32 cellular contexts compared by ENCODE assay signal in genomic region chr4:71162386-71162785, GRCh38.
"Had no signal": no experiment of that assay in that cellular context is flagged by ENCODE, and none has a peak within 500 bp of the region (broad histone marks: within the 10 kb centered on the region; RNA-seq: fewer than 3 reads in every experiment).

No MANE protein-coding gene starts in this region.

- DNase-seq: activated CD4-positive, alpha-beta memory T cell treated with anti-CD3 and anti-CD28 coated beads for 36 hours; activated CD4-positive, alpha-beta T cell treated with anti-CD3 and anti-CD28 coated beads for 36 hours; activated CD4-positive, alpha-beta T cell treated with anti-CD3 and anti-CD28 coated beads, Interleukin-2, amount 10 ng/mL, durations not matched to agents 24 days and 14 days; activated CD4-positive, CD25-positive, alpha-beta regulatory T cell; activated CD4-positive, CD25-positive, alpha-beta regulatory T cell treated with anti-CD3 and anti-CD28 coated beads, Interleukin-2, amount 50 U/mL, for 72 hours; activated CD8-positive, alpha-beta memory T cell treated with anti-CD3 and anti-CD28 coated beads, Interleukin-2, amount 10 ng/mL, durations not matched to agents 7 days and 5 days; activated CD8-positive, alpha-beta memory T cell treated with anti-CD3 and anti-CD28 coated beads, Interleukin-2, amount 50 U/mL, for 4 hours; activated CD8-positive, alpha-beta T cell treated with anti-CD3 and anti-CD28 coated beads, Interleukin-2, amount 10 ng/mL, durations not matched to agents 7 days and 5 days; activated effector memory CD4-positive, alpha-beta T cell treated with anti-CD3 and anti-CD28 coated beads, Interleukin-2, amount 50 U/mL, for 16 hours; activated naive CD4-positive, alpha-beta T cell treated with anti-CD3 and anti-CD28 coated beads for 36 hours; activated naive CD8-positive, alpha-beta T cell treated with anti-CD3 and anti-CD28 coated beads for 36 hours; activated naive CD8-positive, alpha-beta T cell treated with anti-CD3 and anti-CD28 coated beads, Interleukin-2, amount 50 U/mL, for 24 hours; activated T-cell treated with anti-CD3 and anti-CD28 coated beads, Interleukin-2, amount 50 U/mL, for 1 hour; activated T-cell treated with anti-CD3 and anti-CD28 coated beads, Interleukin-2, amount 50 U/mL, for 48 hours; adrenal gland; amygdala; aorta; body of pancreas; caudate nucleus; colonic mucosa; effector memory CD4-positive, alpha-beta T cell; erythroblast; foreskin keratinocyte; T-helper 1 cell; T-helper 17 cell; T1000 had no signal

- H3K27ac ChIP-seq: adrenal gland, body of pancreas, colonic mucosa, esophagus muscularis mucosa, foreskin keratinocyte, gastroesophageal sphincter had no signal

- H3K4me3 ChIP-seq: adrenal gland, body of pancreas, colonic mucosa, esophagus muscularis mucosa, gastroesophageal sphincter had no signal

- H3K9me3 ChIP-seq: adrenal gland, body of pancreas, colonic mucosa, esophagus muscularis mucosa, gastroesophageal sphincter had no signal

- H3K27ac Mint-ChIP-seq: activated CD4-positive, alpha-beta memory T cell treated with anti-CD3 and anti-CD28 coated beads for 36 hours; activated CD4-positive, alpha-beta T cell treated with anti-CD3 and anti-CD28 coated beads for 36 hours; activated CD4-positive, alpha-beta T cell treated with anti-CD3 and anti-CD28 coated beads, Interleukin-2, amount 10 ng/mL, durations not matched to agents 24 days and 14 days; activated CD8-positive, alpha-beta memory T cell treated with anti-CD3 and anti-CD28 coated beads, Interleukin-2, amount 10 ng/mL, durations not matched to agents 7 days and 5 days; activated CD8-positive, alpha-beta T cell treated with anti-CD3 and anti-CD28 coated beads, Interleukin-2, amount 10 ng/mL, durations not matched to agents 7 days and 5 days; activated naive CD4-positive, alpha-beta T cell treated with anti-CD3 and anti-CD28 coated beads for 36 hours; activated naive CD4-positive, alpha-beta T cell treated with anti-CD3 and anti-CD28 coated beads, Interleukin-2, amount 50 U/mL, for 24 hours; activated naive CD8-positive, alpha-beta T cell treated with anti-CD3 and anti-CD28 coated beads for 36 hours; activated naive CD8-positive, alpha-beta T cell treated with anti-CD3 and anti-CD28 coated beads, Interleukin-2, amount 50 U/mL, for 24 hours; activated T-helper 1 cell treated with anti-CD3 and anti-CD28 coated beads, Interleukin-12 subunit alpha, Interleukin-12 subunit beta, Interleukin-2, Interleukin-4 antibody, amounts not matched to agents 30 ng/mL and 10 ng/mL and 1 ng/mL, durations not matched to agents 14 hours and 24 hours and 36 hours; activated T-helper 2 cell treated with anti-CD3 and anti-CD28 coated beads, Interferon-gamma antibody, Interleukin-2, Interleukin-4, amounts not matched to agents 10 μg/mL and 5 μg/mL and 100 μg/mL, durations not matched to agents 14 hours and 24 hours and 36 hours; T-helper 17 cell; T-helper 2 cell treated with Interferon-gamma antibody and Interleukin-4, amounts not matched to agents 5 μg/mL and 100 μg/mL, for 36 hours had no signal

- H3K36me3 Mint-ChIP-seq: activated CD4-positive, alpha-beta memory T cell treated with anti-CD3 and anti-CD28 coated beads for 36 hours; activated CD8-positive, alpha-beta memory T cell treated with anti-CD3 and anti-CD28 coated beads, Interleukin-2, amount 10 ng/mL, durations not matched to agents 7 days and 5 days; activated naive CD4-positive, alpha-beta T cell treated with anti-CD3 and anti-CD28 coated beads, Interleukin-2, amount 50 U/mL, for 24 hours; activated naive CD8-positive, alpha-beta T cell treated with anti-CD3 and anti-CD28 coated beads for 36 hours had no signal

- ATAC-seq: activated CD4-positive, alpha-beta T cell treated with anti-CD3 and anti-CD28 coated beads for 36 hours; activated CD8-positive, alpha-beta memory T cell treated with anti-CD3 and anti-CD28 coated beads, Interleukin-2, amount 10 ng/mL, durations not matched to agents 7 days and 5 days; activated CD8-positive, alpha-beta T cell treated with anti-CD3 and anti-CD28 coated beads, Interleukin-2, amount 10 ng/mL, durations not matched to agents 7 days and 5 days; activated naive CD8-positive, alpha-beta T cell treated with anti-CD3 and anti-CD28 coated beads, Interleukin-2, amount 50 U/mL, for 24 hours; body of pancreas; foreskin keratinocyte; gastroesophageal sphincter; T-helper 17 cell had no signal

- H3K4me1 Mint-ChIP-seq: activated CD4-positive, alpha-beta T cell treated with anti-CD3 and anti-CD28 coated beads for 36 hours; activated CD4-positive, alpha-beta T cell treated with anti-CD3 and anti-CD28 coated beads, Interleukin-2, amount 10 ng/mL, durations not matched to agents 24 days and 14 days; activated CD8-positive, alpha-beta memory T cell treated with anti-CD3 and anti-CD28 coated beads, Interleukin-2, amount 10 ng/mL, durations not matched to agents 7 days and 5 days; activated naive CD4-positive, alpha-beta T cell treated with anti-CD3 and anti-CD28 coated beads, Interleukin-2, amount 50 U/mL, for 24 hours; activated naive CD8-positive, alpha-beta T cell treated with anti-CD3 and anti-CD28 coated beads for 36 hours; activated naive CD8-positive, alpha-beta T cell treated with anti-CD3 and anti-CD28 coated beads, Interleukin-2, amount 50 U/mL, for 24 hours; T-helper 17 cell had no signal

- H3K9me3 Mint-ChIP-seq: activated CD4-positive, alpha-beta memory T cell treated with anti-CD3 and anti-CD28 coated beads for 36 hours; activated CD4-positive, alpha-beta T cell treated with anti-CD3 and anti-CD28 coated beads, Interleukin-2, amount 10 ng/mL, durations not matched to agents 24 days and 14 days; activated naive CD4-positive, alpha-beta T cell treated with anti-CD3 and anti-CD28 coated beads for 36 hours; activated naive CD4-positive, alpha-beta T cell treated with anti-CD3 and anti-CD28 coated beads, Interleukin-2, amount 50 U/mL, for 24 hours; activated naive CD8-positive, alpha-beta T cell treated with anti-CD3 and anti-CD28 coated beads for 36 hours; activated naive CD8-positive, alpha-beta T cell treated with anti-CD3 and anti-CD28 coated beads, Interleukin-2, amount 50 U/mL, for 24 hours; activated T-helper 1 cell treated with anti-CD3 and anti-CD28 coated beads, Interleukin-12 subunit alpha, Interleukin-12 subunit beta, Interleukin-2, Interleukin-4 antibody, amounts not matched to agents 30 ng/mL and 10 ng/mL and 1 ng/mL, durations not matched to agents 14 hours and 24 hours and 36 hours; activated T-helper 2 cell treated with anti-CD3 and anti-CD28 coated beads, Interferon-gamma antibody, Interleukin-2, Interleukin-4, amounts not matched to agents 10 μg/mL and 5 μg/mL and 100 μg/mL, durations not matched to agents 14 hours and 24 hours and 36 hours; T-helper 2 cell treated with Interferon-gamma antibody and Interleukin-4, amounts not matched to agents 5 μg/mL and 100 μg/mL, for 36 hours had no signal

- H3K4me3 Mint-ChIP-seq: activated CD4-positive, alpha-beta memory T cell treated with anti-CD3 and anti-CD28 coated beads for 36 hours; activated CD4-positive, alpha-beta T cell treated with anti-CD3 and anti-CD28 coated beads for 36 hours; activated CD4-positive, alpha-beta T cell treated with anti-CD3 and anti-CD28 coated beads, Interleukin-2, amount 10 ng/mL, durations not matched to agents 24 days and 14 days; activated CD8-positive, alpha-beta memory T cell treated with anti-CD3 and anti-CD28 coated beads, Interleukin-2, amount 10 ng/mL, durations not matched to agents 7 days and 5 days; activated CD8-positive, alpha-beta T cell treated with anti-CD3 and anti-CD28 coated beads, Interleukin-2, amount 10 ng/mL, durations not matched to agents 7 days and 5 days; activated naive CD4-positive, alpha-beta T cell treated with anti-CD3 and anti-CD28 coated beads for 36 hours; activated naive CD4-positive, alpha-beta T cell treated with anti-CD3 and anti-CD28 coated beads, Interleukin-2, amount 50 U/mL, for 24 hours; activated naive CD8-positive, alpha-beta T cell treated with anti-CD3 and anti-CD28 coated beads for 36 hours; activated naive CD8-positive, alpha-beta T cell treated with anti-CD3 and anti-CD28 coated beads, Interleukin-2, amount 50 U/mL, for 24 hours; activated T-helper 1 cell treated with anti-CD3 and anti-CD28 coated beads, Interleukin-12 subunit alpha, Interleukin-12 subunit beta, Interleukin-2, Interleukin-4 antibody, amounts not matched to agents 30 ng/mL and 10 ng/mL and 1 ng/mL, durations not matched to agents 14 hours and 24 hours and 36 hours; T-helper 17 cell; T-helper 2 cell treated with Interferon-gamma antibody and Interleukin-4, amounts not matched to agents 5 μg/mL and 100 μg/mL, for 36 hours had no signal

- H3K36me3 ChIP-seq: adrenal gland, colonic mucosa, esophagus muscularis mucosa, gastroesophageal sphincter had no signal

- H3K4me1 ChIP-seq: adrenal gland, body of pancreas, colonic mucosa, esophagus muscularis mucosa, foreskin keratinocyte, gastroesophageal sphincter had no signal

- H3K27me3 ChIP-seq: adrenal gland, body of pancreas, colonic mucosa, esophagus muscularis mucosa, foreskin keratinocyte, gastroesophageal sphincter had no signal
